ENCODE assay signal across 10 cellular contexts in the genomic region with DNA sequence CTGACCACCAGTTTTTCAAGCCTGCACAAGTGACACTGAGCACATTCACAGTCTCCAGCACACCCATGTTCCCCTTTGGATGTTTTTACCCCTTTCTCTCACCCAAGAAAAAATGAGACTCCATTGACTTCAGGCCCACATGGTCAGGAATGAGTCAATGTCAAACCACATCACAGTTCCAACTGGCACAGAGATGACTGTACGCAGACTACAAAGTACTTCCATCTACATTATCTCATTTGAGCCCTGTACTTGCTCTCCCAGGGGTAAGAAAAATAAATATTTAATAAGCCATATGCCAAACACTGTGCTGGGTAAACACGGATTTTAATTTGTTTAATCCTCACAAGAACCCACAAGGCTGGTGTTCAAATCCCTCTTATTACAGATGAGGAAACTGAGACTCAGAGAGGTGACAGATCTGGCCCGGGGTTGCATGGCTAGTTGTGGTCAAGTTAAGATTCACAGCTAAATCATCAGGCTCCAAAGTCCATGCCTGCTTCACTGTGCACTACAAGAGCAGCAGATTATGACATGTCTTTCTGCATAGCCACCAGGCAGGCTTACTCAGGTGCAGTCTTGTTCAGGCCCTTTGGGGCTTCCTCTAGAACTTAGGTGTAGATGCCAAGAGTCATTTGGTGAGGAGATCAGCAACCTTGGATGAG.
DNase-seq lines count a peak whose midpoint lies in the region; ATAC-seq and TF ChIP-seq lines count a peak whose summit lies in the region.
"Had no signal": no experiment of that assay in that cellular context is flagged by ENCODE, and none has a peak within 500 bp of the region (broad histone marks: within the 10 kb centered on the region; RNA-seq: fewer than 3 reads in every experiment).

No MANE protein-coding gene starts in this region.

- TF ChIP-seq CTCF in natural killer cell (IDR thresholded peaks at IDR 0.05) (no peak), upper lobe of right lung (IDR thresholded peaks at IDR 0.05) (no peak)

- no peaks in the 10 kb centered on the region for H3K9me3 ChIP-seq in upper lobe of right lung

- no peaks in the 10 kb centered on the region for H3K4me1 ChIP-seq in upper lobe of right lung

- DNase-seq in natural killer cell treated with Interleukin-12 subunit alpha and Interleukin-12 subunit beta and Interleukin-15 and Interleukin-18, amount 100 ng/mL, for 72 hours (ENCODE audit: low spot score): no peak
- no peak for DNase-seq in natural killer cell
- DNase-seq in MV-4-11 (lab: John Stamatoyannopoulos, UW): peak; percentile 40
- DNase-seq in stimulated activated naive CD8-positive, alpha-beta T cell treated with anti-CD3 and anti-CD28 coated beads, Interleukin-15, amount 100 ng/mL, for 72 hours: peak; percentile 3 to 31
- no peak for DNase-seq in NCI-H524 treated with DMSO at 0.1 percent for 48 hours (lab: John Stamatoyannopoulos, UW)
- no peak for DNase-seq in CD1c-positive myeloid dendritic cell (ENCODE audit: extremely low spot score)
- no peak for DNase-seq in upper lobe of right lung
- DNase-seq: T-cell had no signal

- no peak overlapping the region for H3K4me3 Mint-ChIP-seq in natural killer cell treated with Interleukin-12 subunit alpha and Interleukin-12 subunit beta and Interleukin-15 and Interleukin-18, amount 100 ng/mL, for 72 hours
- H3K4me3 Mint-ChIP-seq in natural killer cell: no peak overlapping the region
- no peak overlapping the region for H3K4me3 Mint-ChIP-seq in stimulated activated naive CD8-positive, alpha-beta T cell treated with anti-CD3 and anti-CD28 coated beads, Interleukin-15, amount 100 ng/mL, for 72 hours
- H3K4me3 Mint-ChIP-seq: T-cell had no signal

- H3K36me3 Mint-ChIP-seq in natural killer cell treated with Interleukin-12 subunit alpha and Interleukin-12 subunit beta and Interleukin-15 and Interleukin-18, amount 100 ng/mL, for 72 hours: peaks cover 4% of the 10 kb centered on the region
- no peaks in the 10 kb centered on the region for H3K36me3 Mint-ChIP-seq in natural killer cell
- H3K36me3 Mint-ChIP-seq: T-cell had no signal

- H3K36me3 ChIP-seq in upper lobe of right lung: no peaks in the 10 kb centered on the region

- peak; percentile 72 to 90 for ATAC-seq in natural killer cell treated with Interleukin-12 subunit alpha and Interleukin-12 subunit beta and Interleukin-15 and Interleukin-18, amount 100 ng/mL, for 72 hours
- ATAC-seq in natural killer cell: no peak
- peak; percentile 94 for ATAC-seq in HG02678 (IDR thresholded peaks at IDR 0.05; ENCODE audit: unreplicated experiment)
- ATAC-seq in stimulated activated naive CD8-positive, alpha-beta T cell treated with anti-CD3 and anti-CD28 coated beads, Interleukin-15, amount 100 ng/mL, for 72 hours: peak; percentile 97
- ATAC-seq in upper lobe of right lung: no peak
- ATAC-seq: T-cell had no signal

- H3K9me3 Mint-ChIP-seq in natural killer cell treated with Interleukin-12 subunit alpha and Interleukin-12 subunit beta and Interleukin-15 and Interleukin-18, amount 100 ng/mL, for 72 hours: peaks cover 4% of the 10 kb centered on the region
- H3K9me3 Mint-ChIP-seq in natural killer cell: peaks cover 3 to 4% of the 10 kb centered on the region in 2 donors
- peaks cover 0 to 5% of the 10 kb centered on the region in 2 donors for H3K9me3 Mint-ChIP-seq in stimulated activated naive CD8-positive, alpha-beta T cell treated with anti-CD3 and anti-CD28 coated beads, Interleukin-15, amount 100 ng/mL, for 72 hours

- H3K27ac ChIP-seq in upper lobe of right lung: no peak overlapping the region

- intact Hi-C loops in natural killer cell (cut with micrococcal nuclease): no loop called here
- intact Hi-C loops in upper lobe of right lung (cut with DNase I): no loop called here

- H3K27me3 Mint-ChIP-seq in natural killer cell treated with Interleukin-12 subunit alpha and Interleukin-12 subunit beta and Interleukin-15 and Interleukin-18, amount 100 ng/mL, for 72 hours: peaks cover 7 to 14% of the 10 kb centered on the region in 2 donors
- H3K27me3 Mint-ChIP-seq in natural killer cell (ENCODE audit: low read depth in 2 of 2): peaks cover 0 to 3% of the 10 kb centered on the region in 2 donors
- H3K27me3 Mint-ChIP-seq in stimulated activated naive CD8-positive, alpha-beta T cell treated with anti-CD3 and anti-CD28 coated beads, Interleukin-15, amount 100 ng/mL, for 72 hours: peaks cover 8% of the 10 kb centered on the region

- no peak overlapping the region for H3K27ac Mint-ChIP-seq in natural killer cell treated with Interleukin-12 subunit alpha and Interleukin-12 subunit beta and Interleukin-15 and Interleukin-18, amount 100 ng/mL, for 72 hours
- H3K27ac Mint-ChIP-seq in natural killer cell: no peak overlapping the region
- H3K27ac Mint-ChIP-seq in stimulated activated naive CD8-positive, alpha-beta T cell treated with anti-CD3 and anti-CD28 coated beads, Interleukin-15, amount 100 ng/mL, for 72 hours: no peak overlapping the region
- H3K27ac Mint-ChIP-seq: T-cell had no signal

- H3K4me3 ChIP-seq in upper lobe of right lung: no peak overlapping the region
- H3K4me3 ChIP-seq: lung had no signal

- H3K4me1 Mint-ChIP-seq in natural killer cell treated with Interleukin-12 subunit alpha and Interleukin-12 subunit beta and Interleukin-15 and Interleukin-18, amount 100 ng/mL, for 72 hours (ENCODE audit: low read depth in 2 of 2): no peaks in the 10 kb centered on the region
- H3K4me1 Mint-ChIP-seq in natural killer cell: no peaks in the 10 kb centered on the region
- H3K4me1 Mint-ChIP-seq in stimulated activated naive CD8-positive, alpha-beta T cell treated with anti-CD3 and anti-CD28 coated beads, Interleukin-15, amount 100 ng/mL, for 72 hours: peaks cover 7% of the 10 kb centered on the region
- H3K4me1 Mint-ChIP-seq: T-cell had no signal

- no peaks in the 10 kb centered on the region for H3K27me3 ChIP-seq in upper lobe of right lung

Comparison
In these comparisons a context has a peak if more than half of its experiments do, and no peak if none do; other contexts are left out.
1. ATAC-seq: peak in natural killer cell treated with Interleukin-12 subunit alpha and Interleukin-12 subunit beta and Interleukin-15 and Interleukin-18, amount 100 ng/mL, for 72 hours (2 of 2), HG02678 (single experiment) and stimulated activated naive CD8-positive, alpha-beta T cell treated with anti-CD3 and anti-CD28 coated beads, Interleukin-15, amount 100 ng/mL, for 72 hours (single experiment); none in natural killer cell (0 of 3) and upper lobe of right lung (single experiment).
2. DNase-seq: peak in MV-4-11 (single experiment) and stimulated activated naive CD8-positive, alpha-beta T cell treated with anti-CD3 and anti-CD28 coated beads, Interleukin-15, amount 100 ng/mL, for 72 hours (2 of 2); none in natural killer cell treated with Interleukin-12 subunit alpha and Interleukin-12 subunit beta and Interleukin-15 and Interleukin-18, amount 100 ng/mL, for 72 hours (single experiment), natural killer cell (single experiment), NCI-H524 treated with DMSO at 0.1 percent for 48 hours (single experiment), CD1c-positive myeloid dendritic cell (single experiment) and upper lobe of right lung (single experiment).